ENCODE assay signal across 15 cellular contexts in genomic region chr18:69980982-69981804, GRCh38. TPM values are rescaled to one million over a fixed set of nuclear protein-coding genes. Genes with fewer than 3 reads are reported as not detected.
DNase-seq lines count a peak whose midpoint lies in the region; ATAC-seq and TF ChIP-seq lines count a peak whose summit lies in the region.
"Had no signal": no experiment of that assay in that cellular context is flagged by ENCODE, and none has a peak within 500 bp of the region (broad histone marks: within the 10 kb centered on the region; RNA-seq: fewer than 3 reads in every experiment).

No MANE protein-coding gene starts in this region.

- ATAC-seq in activated T-cell treated with anti-CD3 and anti-CD28 coated beads, Interleukin-2, amount 50 U/mL, for 72 hours (replicated peaks in 1 of 2): no peak
- ATAC-seq in activated B cell treated with CpG ODN at 0.5 μM for 24 hours (ENCODE audit: low read depth) (no peak), GM21737 (IDR thresholded peaks at IDR 0.05; ENCODE audit: unreplicated experiment) (no peak)
- peak; percentile 41 for ATAC-seq in stimulated activated effector memory CD8-positive, alpha-beta T cell treated with anti-CD3 and anti-CD28 coated beads, Interleukin-12 subunit alpha, Interleukin-12 subunit beta, amount 100 ng/mL, for 72 hours
- ATAC-seq: esophagus mucosa had no signal

- H3K4me3 Mint-ChIP-seq in activated T-cell treated with anti-CD3 and anti-CD28 coated beads, Interleukin-2, amount 50 U/mL, for 72 hours: peak overlapping the region; percentile 4 to 77
- H3K4me3 Mint-ChIP-seq in H9 (no peak overlapping the region), activated B cell treated with CpG ODN at 0.5 μM for 24 hours (no peak overlapping the region)
- peak overlapping the region; percentile 44 for H3K4me3 Mint-ChIP-seq in stimulated activated effector memory CD8-positive, alpha-beta T cell treated with anti-CD3 and anti-CD28 coated beads, Interleukin-12 subunit alpha, Interleukin-12 subunit beta, amount 100 ng/mL, for 72 hours

- CTCF ChIA-PET in activated B cell treated with CpG ODN at 0.5 μM for 24 hours (lab: Charles Lee): no interaction called here

- H2BK15ac ChIP-seq in H9 (ENCODE audit: low read depth, low read length): no peak overlapping the region

- H3K56ac ChIP-seq in H9 (ENCODE audit: insufficient read length, low read depth, low read length): no peak overlapping the region

- intact Hi-C loops in activated B cell treated with CpG ODN at 0.5 μM for 24 hours (cut with micrococcal nuclease): no loop called here

- no peak overlapping the region for H3T11ph ChIP-seq in H9 (ENCODE audit: low read length)

- TF ChIP-seq CTCF in H9 (conservative IDR thresholded peaks at IDR 0.05): no peak
- TF ChIP-seq CTCF in activated B cell treated with CpG ODN at 0.5 μM for 24 hours (IDR thresholded peaks at IDR 0.05): no peak

- no peaks in the 10 kb centered on the region for H3K9me3 ChIP-seq in H9 (ENCODE audit: control insufficient read depth, low read depth, low read length)

- no peaks in the 10 kb centered on the region for H3K27me3 Mint-ChIP-seq in activated T-cell treated with anti-CD3 and anti-CD28 coated beads, Interleukin-2, amount 50 U/mL, for 72 hours (ENCODE audit: low read depth)
- H3K27me3 Mint-ChIP-seq in H9 (ENCODE audit: low read depth) (no peaks in the 10 kb centered on the region; the same call in 1 of the 2 replicates), activated B cell treated with CpG ODN at 0.5 μM for 24 hours (no peaks in the 10 kb centered on the region)

- H3K9ac ChIP-seq in H9 (ENCODE audit: extremely low read depth, insufficient read length, low read length): no peak overlapping the region

- H3K4me2 ChIP-seq in H9 (ENCODE audit: insufficient read depth, insufficient read length, low read length): no peak overlapping the region

- no peak overlapping the region for H2BK12ac ChIP-seq in H9 (ENCODE audit: insufficient read length, low read depth, low read length)

- H3K79me1 ChIP-seq in H9 (ENCODE audit: insufficient read depth, low read depth, low read length, poor library complexity, severe bottlenecking): no peaks in the 10 kb centered on the region

- no peaks in the 10 kb centered on the region for H3K79me2 ChIP-seq in H9 (ENCODE audit: insufficient read depth, low read length)

- H2AK5ac ChIP-seq in H9 (ENCODE audit: insufficient read length, low read length): no peak overlapping the region

- H3K36me3 Mint-ChIP-seq in activated T-cell treated with anti-CD3 and anti-CD28 coated beads, Interleukin-2, amount 50 U/mL, for 72 hours (ENCODE audit: insufficient read depth in 2 of 2): peaks cover 5 to 21% of the 10 kb centered on the region in 2 donors
- H3K36me3 Mint-ChIP-seq in H9 (ENCODE audit: insufficient read depth in 1 of 3, low read depth in 3 of 3) (peaks cover 4 to 12% (median 10%) of the 10 kb centered on the region in 3 experiments; a peak in 5 of 7 replicates), activated B cell treated with CpG ODN at 0.5 μM for 24 hours (ENCODE audit: low read depth) (peaks cover 8% of the 10 kb centered on the region)
- H3K36me3 Mint-ChIP-seq in stimulated activated effector memory CD8-positive, alpha-beta T cell treated with anti-CD3 and anti-CD28 coated beads, Interleukin-12 subunit alpha, Interleukin-12 subunit beta, amount 100 ng/mL, for 72 hours: no peaks in the 10 kb centered on the region

- no peak overlapping the region for H3K23ac ChIP-seq in H9 (ENCODE audit: insufficient read length, low read depth, low read length)

- no CpG with 5 or more reads among the region's 3 CpGs for WGBS in H9 (ENCODE audit: extremely low coverage, insufficient read length, low lambda C conversion rate)

- H3K14ac ChIP-seq in H9 (ENCODE audit: insufficient read depth, low read length): no peak overlapping the region

- H2BK5ac ChIP-seq in H9 (ENCODE audit: insufficient read length, low read length): no peak overlapping the region

- H3K27me3 ChIP-seq in H9 (ENCODE audit: insufficient read depth, low read length): no peaks in the 10 kb centered on the region

- peaks cover under 1 to 11% of the 10 kb centered on the region in 2 donors for H3K9me3 Mint-ChIP-seq in activated T-cell treated with anti-CD3 and anti-CD28 coated beads, Interleukin-2, amount 50 U/mL, for 72 hours
- peaks cover 10 to 12% of the 10 kb centered on the region in 2 experiments for H3K9me3 Mint-ChIP-seq in H9
- H3K9me3 Mint-ChIP-seq in activated B cell treated with CpG ODN at 0.5 μM for 24 hours: peaks cover 4% of the 10 kb centered on the region
- peaks cover 12% of the 10 kb centered on the region for H3K9me3 Mint-ChIP-seq in stimulated activated effector memory CD8-positive, alpha-beta T cell treated with anti-CD3 and anti-CD28 coated beads, Interleukin-12 subunit alpha, Interleukin-12 subunit beta, amount 100 ng/mL, for 72 hours

- H3K18ac ChIP-seq in H9 (ENCODE audit: insufficient read length, low read depth, low read length): no peak overlapping the region

- no peak overlapping the region for H3K4ac ChIP-seq in H9 (ENCODE audit: low read depth, low read length)

- H4K5ac ChIP-seq in H9 (ENCODE audit: insufficient read length, low read depth, low read length): no peak overlapping the region

- no peaks in the 10 kb centered on the region; the same call in none of the 2 replicates for H3K4me1 ChIP-seq in H9 (ENCODE audit: insufficient read depth, low read length)

- POLR2A ChIA-PET in activated B cell treated with CpG ODN at 0.5 μM for 24 hours (lab: Charles Lee): no interaction called here

- H3K27ac Mint-ChIP-seq in activated T-cell treated with anti-CD3 and anti-CD28 coated beads, Interleukin-2, amount 50 U/mL, for 72 hours: peak overlapping the region; percentile 84
- H3K27ac Mint-ChIP-seq in H9 (peak overlapping the region; percentile 1 to 56 (median 30); a peak in 4 of 7 replicates), activated B cell treated with CpG ODN at 0.5 μM for 24 hours (peak overlapping the region; percentile 27)
- peak overlapping the region; percentile 60 for H3K27ac Mint-ChIP-seq in stimulated activated effector memory CD8-positive, alpha-beta T cell treated with anti-CD3 and anti-CD28 coated beads, Interleukin-12 subunit alpha, Interleukin-12 subunit beta, amount 100 ng/mL, for 72 hours

- no peak overlapping the region for H2AFZ ChIP-seq in H9 (ENCODE audit: low read length)

- no peaks in the 10 kb centered on the region for H3K23me2 ChIP-seq in H9 (ENCODE audit: insufficient read length, low read depth, low read length, poor library complexity, severe bottlenecking)

- no peak overlapping the region for H4K8ac ChIP-seq in H9 (replicated peaks; ENCODE audit: insufficient read length, low read depth, low read length)

- no peak overlapping the region for H2BK20ac ChIP-seq in H9 (ENCODE audit: low read depth, low read length, poor library complexity, severe bottlenecking)

- H3K4me1 Mint-ChIP-seq in activated T-cell treated with anti-CD3 and anti-CD28 coated beads, Interleukin-2, amount 50 U/mL, for 72 hours (ENCODE audit: low read depth): peaks cover 51% of the 10 kb centered on the region
- H3K4me1 Mint-ChIP-seq in H9 (peaks cover 27 to 29% of the 10 kb centered on the region in 2 experiments), activated B cell treated with CpG ODN at 0.5 μM for 24 hours (peaks cover 4% of the 10 kb centered on the region)
- peaks cover 60% of the 10 kb centered on the region for H3K4me1 Mint-ChIP-seq in stimulated activated effector memory CD8-positive, alpha-beta T cell treated with anti-CD3 and anti-CD28 coated beads, Interleukin-12 subunit alpha, Interleukin-12 subunit beta, amount 100 ng/mL, for 72 hours

- H4K91ac ChIP-seq in H9 (ENCODE audit: insufficient read length, low read depth, low read length): no peak overlapping the region

- no peaks in the 10 kb centered on the region for H4K20me1 ChIP-seq in H9 (ENCODE audit: control insufficient read depth, insufficient read depth, insufficient read length)

- H2BK120ac ChIP-seq in H9 (ENCODE audit: low read depth, low read length, poor library complexity, severe bottlenecking): no peak overlapping the region

- no peak overlapping the region for H3K27ac ChIP-seq in H9 (ENCODE audit: insufficient read length, low read depth, low read length)

- DNase-seq in activated T-cell treated with anti-CD3 and anti-CD28 coated beads, Interleukin-2, amount 50 U/mL, for 72 hours: no peak
- no peak for DNase-seq in activated T-cell treated with anti-CD3 and anti-CD28 coated beads, Interleukin-2, amount 50 U/mL, for 1 hour
- no peak for DNase-seq in H9
- no peak for DNase-seq in activated B cell treated with CpG ODN at 0.5 μM for 24 hours
- no peak for DNase-seq in stimulated activated effector memory CD8-positive, alpha-beta T cell treated with anti-CD3 and anti-CD28 coated beads, Interleukin-12 subunit alpha, Interleukin-12 subunit beta, amount 100 ng/mL, for 72 hours (ENCODE audit: low spot score in 2 of 2)
- DNase-seq in NCI-H1105 (lab: John Stamatoyannopoulos, UW): no peak
- DNase-seq in OCI-M1 (lab: John Stamatoyannopoulos, UW): no peak
- DNase-seq: Calu3, cortex of kidney, NCI-H2029 treated with DMSO at 0.1 percent for 48 hours, SHP77 treated with DMSO at 0.1 percent for 48 hours, small intestine had no signal

RNA-seq across cellular contexts. Expression of gene CD226, which starts 33.5 kb away (rescaled TPM):
- total RNA-seq in activated T-cell treated with anti-CD3 and anti-CD28 coated beads, Interleukin-2, amount 50 U/mL, for 72 hours: 10 to 100 TPM; 73.7 to 81.8 TPM
- total RNA-seq in H9 (2021) (0.04 TPM in 1 of 2 replicates, not detected in the other), activated B cell treated with CpG ODN at 0.5 μM for 24 hours (6.7 and 8.3 TPM in 2 replicates)
- total RNA-seq: HT-29 had no signal

Comparison
In these comparisons a context has a peak if more than half of its experiments do, and no peak if none do; other contexts are left out.
1. H3K27ac Mint-ChIP-seq: peak in every context shown above with its lines; median percentile 84 in activated T-cell treated with anti-CD3 and anti-CD28 coated beads, Interleukin-2, amount 50 U/mL, for 72 hours; 60 in stimulated activated effector memory CD8-positive, alpha-beta T cell treated with anti-CD3 and anti-CD28 coated beads, Interleukin-12 subunit alpha, Interleukin-12 subunit beta, amount 100 ng/mL, for 72 hours; 30 in H9; 27 in activated B cell treated with CpG ODN at 0.5 μM for 24 hours.
2. H3K4me3 Mint-ChIP-seq: peak in activated T-cell treated with anti-CD3 and anti-CD28 coated beads, Interleukin-2, amount 50 U/mL, for 72 hours (2 of 2) and stimulated activated effector memory CD8-positive, alpha-beta T cell treated with anti-CD3 and anti-CD28 coated beads, Interleukin-12 subunit alpha, Interleukin-12 subunit beta, amount 100 ng/mL, for 72 hours (single experiment); none in H9 (0 of 2) and activated B cell treated with CpG ODN at 0.5 μM for 24 hours (single experiment).